Comparison of ENCODE assay signal across 1 cellular context in genomic region chr10:68897336-68897741, GRCh38.
TF ChIP-seq lines count a peak whose summit lies in the region.

No MANE protein-coding gene starts in this region.

TF ChIP-seq in GM12878, 131 proteins besides CTCF, POLR2A, EP300 and RAD21:
- no peak for TF ChIP-seq BHLHE40 (IDR thresholded peaks at IDR 0.05; ENCODE audit: borderline replicate concordance in 1 of 2, low read depth in 2 of 2, low read length in 1 of 2)
- no peak for TF ChIP-seq MTA2 (IDR thresholded peaks at IDR 0.05; ENCODE audit: low read depth)
- TF ChIP-seq SMARCA5 (IDR thresholded peaks at IDR 0.05): no peak
- TF ChIP-seq E4F1 (IDR thresholded peaks at IDR 0.05; ENCODE audit: borderline replicate concordance, partially characterized antibody): no peak
- no peak for TF ChIP-seq ESRRA (IDR thresholded peaks at IDR 0.05; ENCODE audit: low read length)
